15 cellular contexts compared by ENCODE assay signal in genomic region chr5:168299372-168299771, GRCh38.
"Had no signal": no experiment of that assay in that cellular context is flagged by ENCODE, and none has a peak within 500 bp of the region (broad histone marks: within the 10 kb centered on the region; RNA-seq: fewer than 3 reads in every experiment).

No MANE protein-coding gene starts in this region.

- H3K27ac Mint-ChIP-seq: activated B cell treated with CpG ODN at 0.5 μM for 24 hours; activated naive CD8-positive, alpha-beta T cell treated with anti-CD3 and anti-CD28 coated beads, Interleukin-2, amount 10 ng/mL, durations not matched to agents 7 days and 5 days; nephron progenitor cell had no signal

- FAIRE-seq: TTC549, urothelium cell line had no signal

- DNase-seq: activated B cell treated with CpG ODN at 0.5 μM for 24 hours; activated CD4-positive, alpha-beta T cell treated with anti-CD3 and anti-CD28 coated beads for 48 hours; activated CD8-positive, alpha-beta memory T cell treated with anti-CD3 and anti-CD28 coated beads, Interleukin-2, amount 50 U/mL, for 48 hours; activated gamma-delta T cell treated with Interleukin-2 at 50 U/mL for 16 hours; activated naive CD8-positive, alpha-beta T cell treated with anti-CD3 and anti-CD28 coated beads, Interleukin-2, amount 10 ng/mL, durations not matched to agents 7 days and 5 days; erythroblast; gastrocnemius medialis; islet precursor cell; nephron progenitor cell; stimulated activated CD4-positive, alpha-beta T cell treated with anti-CD3 and anti-CD28 coated beads, Interleukin-12 subunit alpha, Interleukin-12 subunit beta, amount 100 ng/mL, for 4 hours; stimulated activated CD4-positive, alpha-beta T cell treated with anti-CD3 and anti-CD28 coated beads, Interleukin-2, amount 100 ng/mL, for 24 hours; T-helper 2 cell had no signal

- H3K9me3 Mint-ChIP-seq: activated B cell treated with CpG ODN at 0.5 μM for 24 hours; activated naive CD8-positive, alpha-beta T cell treated with anti-CD3 and anti-CD28 coated beads, Interleukin-2, amount 10 ng/mL, durations not matched to agents 7 days and 5 days; nephron progenitor cell had no signal

- H3K4me1 Mint-ChIP-seq: activated B cell treated with CpG ODN at 0.5 μM for 24 hours; activated naive CD8-positive, alpha-beta T cell treated with anti-CD3 and anti-CD28 coated beads, Interleukin-2, amount 10 ng/mL, durations not matched to agents 7 days and 5 days had no signal

- H3K4me1 ChIP-seq: gastrocnemius medialis had no signal

- H3K36me3 ChIP-seq: gastrocnemius medialis, thoracic aorta had no signal

- H3K27ac ChIP-seq: gastrocnemius medialis, thoracic aorta had no signal

- ATAC-seq: gastrocnemius medialis had no signal

- H3K36me3 Mint-ChIP-seq: activated naive CD8-positive, alpha-beta T cell treated with anti-CD3 and anti-CD28 coated beads, Interleukin-2, amount 10 ng/mL, durations not matched to agents 7 days and 5 days had no signal

- H3K4me3 ChIP-seq: gastrocnemius medialis, thoracic aorta had no signal

- H3K9me3 ChIP-seq: gastrocnemius medialis, thoracic aorta had no signal

- H3K4me3 Mint-ChIP-seq: activated B cell treated with CpG ODN at 0.5 μM for 24 hours; activated naive CD8-positive, alpha-beta T cell treated with anti-CD3 and anti-CD28 coated beads, Interleukin-2, amount 10 ng/mL, durations not matched to agents 7 days and 5 days; nephron progenitor cell had no signal
